Comparison of ENCODE assay signal across 8 cellular contexts in genomic region chr3:46488735-46489361, GRCh38. TPM values are rescaled to one million over a fixed set of nuclear protein-coding genes. Genes with fewer than 3 reads are reported as not detected.
A peak's percentile ranks its signal among the peaks of the same experiment; 100 is the strongest.
DNase-seq lines count a peak whose midpoint lies in the region; ATAC-seq and TF ChIP-seq lines count a peak whose summit lies in the region.

No MANE protein-coding gene starts in this region.

- DNase-seq in BJ (ENCODE audit: low read depth): no peak
- peak; percentile 93 for DNase-seq in NCI-H82 (lab: John Stamatoyannopoulos, UW)
- DNase-seq in activated CD4-positive, alpha-beta T cell treated with anti-CD3 and anti-CD28 coated beads, Interleukin-2, amount 50 U/mL, for 48 hours: peak; percentile 95 to 96
- peak; percentile 50 to 87 for DNase-seq in dermis microvascular lymphatic vessel endothelial cell (ENCODE audit: low read depth in 2 of 2)
- peak; percentile 94 for DNase-seq in lower lobe of right lung
- peak; percentile 84 to 96 (median 85) for DNase-seq in stimulated activated CD4-positive, alpha-beta T cell treated with anti-CD3 and anti-CD28 coated beads, TNF-alpha, amount 100 ng/mL, for 48 hours (ENCODE audit: low read depth in 3 of 3)

- TF ChIP-seq CTCF in BJ (IDR thresholded peaks at IDR 0.05; ENCODE audit: insufficient read depth, low read depth, low read length) (peak; percentile 100), lower lobe of right lung (IDR thresholded peaks at IDR 0.05) (peak; percentile 98)

- peaks cover 8% of the 10 kb centered on the region for H3K4me1 ChIP-seq in lower lobe of right lung

- POLR2A ChIA-PET in BJ (lab: Charles Lee): no interaction called here

- ATAC-seq in GM19328 (IDR thresholded peaks at IDR 0.05; ENCODE audit: unreplicated experiment): peak; percentile 90
- peak; percentile 90 for ATAC-seq in HG03442 (IDR thresholded peaks at IDR 0.05; ENCODE audit: unreplicated experiment)
- ATAC-seq in lower lobe of right lung: peak; percentile 97 to 98

- H3K27me3 ChIP-seq in BJ (ENCODE audit: control insufficient read depth, insufficient read depth, low read length) (no peaks in the 10 kb centered on the region; the same call in 1 of the 2 replicates), lower lobe of right lung (ENCODE audit: low read depth) (no peaks in the 10 kb centered on the region)

- no peaks in the 10 kb centered on the region for H3K9me3 ChIP-seq in lower lobe of right lung

- H3K4me3 ChIP-seq in BJ (ENCODE audit: low read depth, low read length) (no peak overlapping the region), lower lobe of right lung (peak overlapping the region; percentile 31)

- H3K36me3 ChIP-seq in BJ (ENCODE audit: control insufficient read depth, insufficient read depth, low read length): no peaks in the 10 kb centered on the region
- H3K36me3 ChIP-seq in lower lobe of right lung: no peaks in the 10 kb centered on the region

- CTCF ChIA-PET in BJ (lab: Yijun Ruan, JAX): interaction anchor here (0.6 to 7.3 kb wide), 59 partner anchors 8 to 558 kb away, joined by 3 to 182 read pairs (median 5); partner anchors contain the start of genes ALS2CL, LRRC2 and RTP3

- H3K27ac ChIP-seq in lower lobe of right lung: no peak overlapping the region

- intact Hi-C loops in lower lobe of right lung (cut with DNase I): no loop called here

RNA-seq across cellular contexts. Expression of gene RTP3, which starts 8.9 kb away (rescaled TPM):
- polyA plus RNA-seq in BJ (2011; rRNA removed): not detected in 2 replicates
- not detected in 2 replicates for polyA minus RNA-seq in BJ (2011; rRNA and poly(A)+ RNA removed)
- total RNA-seq in dermis microvascular lymphatic vessel endothelial cell (not detected in 2 replicates), lower lobe of right lung (not detected)

RNA-seq across cellular contexts. Expression of gene LTF, which starts 24.1 kb away (rescaled TPM):
- not detected in 2 replicates for polyA plus RNA-seq in BJ (2011; rRNA removed)
- polyA minus RNA-seq in BJ (2011; rRNA and poly(A)+ RNA removed): not detected in 2 replicates
- total RNA-seq in dermis microvascular lymphatic vessel endothelial cell (0.13 and 0.26 TPM in 2 replicates), lower lobe of right lung (53.5 TPM)

Comparison
In these comparisons a context has a peak if more than half of its experiments do, and no peak if none do; other contexts are left out.
1. RNA of gene LTF, which starts 24.1 kb away (total RNA-seq): 53.5 TPM in lower lobe of right lung (single experiment); 0.13 to 0.26 TPM in dermis microvascular lymphatic vessel endothelial cell; every median in the first group is over 10 times any median in the second.
2. Peak in every context shown above with its lines, with median percentiles within 50 percentile points of each other: ATAC-seq.